In the genomic region with DNA sequence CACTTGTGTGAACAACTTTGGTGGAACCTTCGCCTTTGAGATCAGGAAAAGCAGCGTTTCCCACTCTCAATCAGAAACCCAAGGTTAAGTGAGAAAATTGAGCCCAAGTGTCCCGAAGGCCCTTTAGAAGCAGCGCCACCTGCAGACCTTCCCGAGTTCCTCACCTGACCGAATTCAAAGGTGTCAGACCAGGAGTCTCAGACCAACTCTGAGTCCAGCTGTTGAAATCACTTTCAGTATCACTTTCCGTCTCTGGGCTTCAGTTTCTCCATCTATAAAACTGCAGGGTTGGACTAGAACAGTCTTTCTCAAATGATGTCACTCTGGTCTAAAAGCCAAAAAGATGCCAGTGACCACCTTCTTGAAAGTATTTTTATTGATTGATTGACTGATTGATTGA, we compare ENCODE assay signal across 9 cellular contexts. TPM values are rescaled to one million over a fixed set of nuclear protein-coding genes. Genes with fewer than 3 reads are reported as not detected.
DNase-seq lines count a peak whose midpoint lies in the region; ATAC-seq and TF ChIP-seq lines count a peak whose summit lies in the region.
"Had no signal": no experiment of that assay in that cellular context is flagged by ENCODE, and none has a peak within 500 bp of the region (broad histone marks: within the 10 kb centered on the region; RNA-seq: fewer than 3 reads in every experiment).

No MANE protein-coding gene starts in this region.

- no peaks in the 10 kb centered on the region for H3K9me3 ChIP-seq in ovary
- H3K9me3 ChIP-seq: neutrophil had no signal

- H3K4me3 ChIP-seq in astrocyte of the spinal cord (ENCODE audit: low read depth, low read length) (no peak overlapping the region), retinal pigment epithelial cell (ENCODE audit: low read length) (no peak overlapping the region), ovary (no peak overlapping the region)

- in situ Hi-C loops in astrocyte of the spinal cord (cut with HindIII; ENCODE audit: low sequenced_read_pairs), result no loop called here

- intact Hi-C loops in ovary (cut with DNase I), result no loop called here

- TF ChIP-seq CTCF in astrocyte of the spinal cord (IDR thresholded peaks at IDR 0.05; ENCODE audit: low read depth, low read length) (peak; percentile 36), retinal pigment epithelial cell (conservative IDR thresholded peaks at IDR 0.05; ENCODE audit: low read depth, low read length) (peak; percentile 57), ovary (IDR thresholded peaks at IDR 0.05) (no peak)

- no peak for TF ChIP-seq POLR2A in ovary (IDR thresholded peaks at IDR 0.05)

- TF ChIP-seq EP300 in ovary (IDR thresholded peaks at IDR 0.05), result no peak

- H3K27ac ChIP-seq in ovary, result no peak overlapping the region
- H3K27ac ChIP-seq: neutrophil had no signal

- DNase-seq in NOMO-1 treated with DMSO at 0.1 percent for 48 hours (lab: John Stamatoyannopoulos, UW; ENCODE audit: unreplicated experiment) (peak; percentile 3), NOMO-1 treated with dmso at 0.1 percent for 144 hours (lab: John Stamatoyannopoulos, UW; ENCODE audit: unreplicated experiment) (no peak), astrocyte of the spinal cord (ENCODE audit: low read depth, low spot score) (no peak), retinal pigment epithelial cell (ENCODE audit: low read depth) (no peak), ovary (no peak), NCI-H2196 (lab: John Stamatoyannopoulos, UW; ENCODE audit: unreplicated experiment) (no peak)

- 39 to 47% (median 43%) methylated on average over 7 of the region's 7 CpGs for WGBS in ovary, 3 donors

- H3K4me1 ChIP-seq in ovary (ENCODE audit: insufficient read depth), result no peaks in the 10 kb centered on the region

- ATAC-seq in GM21619 (IDR thresholded peaks at IDR 0.05; ENCODE audit: unreplicated experiment) (peak; percentile 89), HG03575 (IDR thresholded peaks at IDR 0.05; ENCODE audit: extremely low read depth, insufficient number of reproducible peaks, low FRiP score, unreplicated experiment) (peak; percentile 35)

- H3K27me3 ChIP-seq in ovary, result no peaks in the 10 kb centered on the region
- H3K27me3 ChIP-seq: neutrophil had no signal

- no peaks in the 10 kb centered on the region for H3K36me3 ChIP-seq in ovary
- H3K36me3 ChIP-seq: neutrophil had no signal

RNA-seq across cellular contexts. Expression of gene GRHPR, which starts 31.7 kb away (rescaled TPM):
- total RNA-seq in ovary, result 100 to 1,000 TPM in 3 of 7 donors, 10 to 100 TPM in 4; 87.5 to 138 (median 91.3) TPM
- polyA plus RNA-seq in ovary, result 100 to 1,000 TPM in 1 of 2 donors, 10 to 100 TPM in 1; 93.2 to 104 TPM

Comparison
In these comparisons a context has a peak if more than half of its experiments do, and no peak if none do; other contexts are left out.
1. CTCF ChIP-seq: peak in astrocyte of the spinal cord (single experiment) and retinal pigment epithelial cell (single experiment); none in ovary (0 of 3).